Comparison of ENCODE assay signal across 15 cellular contexts in genomic region chr7:138961159-138961558, GRCh38. TPM values are rescaled to one million over a fixed set of nuclear protein-coding genes. Genes with fewer than 3 reads are reported as not detected.
A peak's percentile ranks its signal among the peaks of the same experiment; 100 is the strongest.
DNase-seq lines count a peak whose midpoint lies in the region; ATAC-seq, FAIRE-seq and TF ChIP-seq lines count a peak whose summit lies in the region.
"Had no signal": no experiment of that assay in that cellular context is flagged by ENCODE, and none has a peak within 500 bp of the region (broad histone marks: within the 10 kb centered on the region; RNA-seq: fewer than 3 reads in every experiment).

No MANE protein-coding gene starts in this region.

- FAIRE-seq in K562 (lab: Jason Lieb, UNC) = no peak

- H3K4me1 ChIP-seq in HEK293 (ENCODE audit: control insufficient read depth, insufficient read depth, low read length) (0 out of 2 replicates have a peak, but pooled peaks cover 4% of the 10 kb centered on the region), K562 (replicated peaks in 1 of 2; ENCODE audit: control insufficient read depth in 2 of 2, insufficient read depth in 2 of 2, low read length in 2 of 2) (no peaks in the 10 kb centered on the region)
- H3K4me1 ChIP-seq: BE2C, breast epithelium had no signal

- no peaks in the 10 kb centered on the region for H4K20me1 ChIP-seq in K562 (replicated peaks; ENCODE audit: control insufficient read depth, insufficient read depth, low read length)

- H3K9me3 ChIP-seq in HEK293 (ENCODE audit: control insufficient read depth, insufficient read depth, low read depth, low read length) (no peaks in the 10 kb centered on the region), K562 (replicated peaks; ENCODE audit: control insufficient read depth, insufficient read depth, low read depth, low read length) (no peaks in the 10 kb centered on the region)
- H3K9me3 ChIP-seq: BE2C, breast epithelium, Peyer's patch had no signal

- ATAC-seq in K562 (no peak), GM21526 (IDR thresholded peaks at IDR 0.05; ENCODE audit: low FRiP score, unreplicated experiment) (no peak)
- ATAC-seq: stimulated activated memory B cell treated with anti-CD40 and anti-IgM and Interleukin-4, amounts not matched to agents 10 μg/mL and 1 μg/mL and 100 μg/mL, for 72 hours had no signal

- no peak for DNase-seq in K562 (ENCODE audit: extremely low read depth in 1 of 4, low spot score in 3 of 4)
- peak; percentile 37 for DNase-seq in iris pigment epithelial cell (ENCODE audit: low read depth)
- DNase-seq in renal cortical epithelial cell (ENCODE audit: low read depth) = peak; percentile 38
- no peak for DNase-seq in NOMO-1 (lab: John Stamatoyannopoulos, UW; ENCODE audit: unreplicated experiment in 2 of 2)
- DNase-seq in occipital lobe (lab: John Stamatoyannopoulos, UW) = no peak
- no peak for DNase-seq in NCI-H2196 (lab: John Stamatoyannopoulos, UW; ENCODE audit: unreplicated experiment)
- DNase-seq: activated B cell treated with CpG ODN at 0.5 μM for 24 hours, BE2C, kidney glomerular epithelial cell, NCI-H1694 treated with DMSO at 0.1 percent for 48 hours had no signal

- under 1% methylated on average over 8 of the region's 8 CpGs for WGBS in K562 (ENCODE audit: insufficient coverage, low coverage, missing lambda C conversion rate)

- in situ Hi-C loops in K562 (cut with MboI) = no loop called here

- TF ChIP-seq CTCF in HEK293 (tag by site-specific recombination; IDR thresholded peaks at IDR 0.05) (no peak), K562 (IDR thresholded peaks at IDR 0.05 in 2 of 3, conservative IDR thresholded peaks at IDR 0.05 in 1 of 3; ENCODE audit: insufficient read depth in 2 of 3, low read depth in 1 of 3, low read length in 3 of 3) (no peak)

- TF ChIP-seq EP300 in K562 (IDR thresholded peaks at IDR 0.05; ENCODE audit: low read length) = no peak

- H3K79me2 ChIP-seq in K562 (ENCODE audit: control insufficient read depth, insufficient read depth, low read length) = no peaks in the 10 kb centered on the region

- CTCF ChIA-PET in HEK293 (lab: Yijun Ruan, JAX) = no interaction called here
- CTCF ChIA-PET in K562 (lab: Yijun Ruan, JAX; ENCODE audit: low intra/inter-chr PET ratio) = no interaction called here

- peaks cover 66 to 72% of the 10 kb centered on the region in 2 experiments for H3K27me3 ChIP-seq in K562 (ENCODE audit: control insufficient read depth in 2 of 2, insufficient read depth in 2 of 2, low read length in 2 of 2)
- H3K27me3 ChIP-seq: BE2C, breast epithelium, Peyer's patch had no signal

- BruUV-seq in K562 (replicated peaks; lab: Mats Ljungman, UMichigan) = no TSS peak

- POLR2A ChIA-PET in HEK293 (lab: Yijun Ruan, JAX) (no interaction called here), K562 (lab: Yijun Ruan, JAX) (no interaction called here)

- no peak for TF ChIP-seq RAD21 in K562 (CRISPR knock-in tag; conservative IDR thresholded peaks at IDR 0.05 in 1 of 2, IDR thresholded peaks at IDR 0.05 in 1 of 2)

- H3K4me3 ChIP-seq in HEK293 (ENCODE audit: low read depth, low read length) = no peak overlapping the region
- no peak overlapping the region for H3K4me3 ChIP-seq in K562
- H3K4me3 ChIP-seq: breast epithelium had no signal

- intact Hi-C loops in K562 (cut with micrococcal nuclease) = no loop called here

- H3K9ac ChIP-seq in K562 (ENCODE audit: insufficient read depth in 1 of 2, low read depth in 2 of 2, low read length in 2 of 2) = no peak overlapping the region

- H3K36me3 ChIP-seq in HEK293 (ENCODE audit: control insufficient read depth in 2 of 2, insufficient read depth in 1 of 2, low read length in 2 of 2) (no peaks in the 10 kb centered on the region), K562 (ENCODE audit: control insufficient read depth, insufficient read depth, low read length) (no peaks in the 10 kb centered on the region)
- H3K36me3 ChIP-seq: BE2C, breast epithelium, Peyer's patch had no signal

- no peak overlapping the region for H2AFZ ChIP-seq in K562 (ENCODE audit: low read depth, low read length)

- no peak overlapping the region for H3K27ac ChIP-seq in HEK293 (ENCODE audit: extremely low read depth, low read depth, low read length)
- no peak overlapping the region for H3K27ac ChIP-seq in K562 (ENCODE audit: extremely low read depth, low read depth, low read length)
- H3K27ac ChIP-seq: breast epithelium had no signal

- H3K4me2 ChIP-seq in K562 (ENCODE audit: insufficient read depth, low read length) = no peak overlapping the region

- TF ChIP-seq POLR2A in K562 (conservative IDR thresholded peaks at IDR 0.05) = no peak

- no peaks in the 10 kb centered on the region for H3K9me1 ChIP-seq in K562 (ENCODE audit: control insufficient read depth, insufficient read depth, low read length)

TF ChIP-seq in HEK293, 187 proteins besides CTCF, POLR2A, EP300 and RAD21:
- TF ChIP-seq GLIS1 (tag by site-specific recombination; IDR thresholded peaks at IDR 0.05) = peak; percentile 77
- no peak for TF ChIP-seq ZNF76 (tag by site-specific recombination; IDR thresholded peaks at IDR 0.05; ENCODE audit: borderline replicate concordance, low read depth)

TF ChIP-seq in K562, 482 proteins besides CTCF, POLR2A, EP300 and RAD21:
- TF ChIP-seq ATF2 (CRISPR knock-in tag; IDR thresholded peaks at IDR 0.05) = 0 out of 2 replicates have a peak, but pooled peaks have one; percentile 33
- TF ChIP-seq, protein P1, sequence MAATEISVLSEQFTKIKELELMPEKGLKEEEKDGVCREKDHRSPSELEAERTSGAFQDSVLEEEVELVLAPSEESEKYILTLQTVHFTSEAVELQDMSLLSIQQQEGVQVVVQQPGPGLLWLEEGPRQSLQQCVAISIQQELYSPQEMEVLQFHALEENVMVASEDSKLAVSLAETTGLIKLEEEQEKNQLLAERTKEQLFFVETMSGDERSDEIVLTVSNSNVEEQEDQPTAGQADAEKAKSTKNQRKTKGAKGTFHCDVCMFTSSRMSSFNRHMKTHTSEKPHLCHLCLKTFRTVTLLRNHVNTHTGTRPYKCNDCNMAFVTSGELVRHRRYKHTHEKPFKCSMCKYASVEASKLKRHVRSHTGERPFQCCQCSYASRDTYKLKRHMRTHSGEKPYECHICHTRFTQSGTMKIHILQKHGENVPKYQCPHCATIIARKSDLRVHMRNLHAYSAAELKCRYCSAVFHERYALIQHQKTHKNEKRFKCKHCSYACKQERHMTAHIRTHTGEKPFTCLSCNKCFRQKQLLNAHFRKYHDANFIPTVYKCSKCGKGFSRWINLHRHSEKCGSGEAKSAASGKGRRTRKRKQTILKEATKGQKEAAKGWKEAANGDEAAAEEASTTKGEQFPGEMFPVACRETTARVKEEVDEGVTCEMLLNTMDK (IDR thresholded peaks at IDR 0.05; ENCODE audit: borderline replicate concordance, insufficient read depth, low read depth, low read length, poor library complexity, severe bottlenecking) = no peak
TF ChIP-seq in K562: peak in this region for 1.

RNA-seq across cellular contexts. Expression of gene KIAA1549, which starts 20.0 kb away (rescaled TPM):
- total RNA-seq in K562 (2011; cell fraction: chromatin; rRNA removed; ENCODE audit: low replicate concordance) = 1.3 and 1.6 TPM in 2 replicates
- total RNA-seq in K562 (2011; cell fraction: nucleolus; rRNA removed) = 0.53 and 0.67 TPM in 2 replicates
- total RNA-seq in K562 (2011; cell fraction: nucleoplasm; rRNA removed) = 0.88 and 1.8 TPM in 2 replicates
- 0.04 and 0.09 TPM in 2 replicates for total RNA-seq in K562 (2014; rRNA removed)
- 0.07 and 0.10 TPM in 2 replicates for total RNA-seq in K562 (2014; rRNA removed; fragmentation: Illumina TruSeq; extraction: Trizol)
- 0.04 TPM in 2 replicates for total RNA-seq in K562 (2015; rRNA removed; fragmentation: Illumina TruSeq; extraction: Trizol)
- total RNA-seq in K562 (2021) = 0.25 and 0.29 TPM in 2 replicates
- 0.17 and 0.24 TPM in 2 replicates for polyA plus RNA-seq in K562 (2011; rRNA removed)
- 0.27 and 0.29 TPM in 2 replicates for polyA plus RNA-seq in K562 (2011; cell fraction: cytosol; rRNA removed)
- 0.48 and 0.78 TPM in 2 replicates for polyA plus RNA-seq in K562 (2011; cell fraction: nucleus; rRNA removed)
- polyA plus RNA-seq in K562 (2012) = 0.17 and 0.24 TPM in 2 replicates
- polyA plus RNA-seq in K562 (2014; fragmentation: Illumina TruSeq; extraction: Trizol) = 0.16 and 0.24 TPM in 2 replicates
- under 1 TPM; 0.01 TPM for polyA plus RNA-seq in K562 (2014; fragmentation: Nextera tagmentation; extraction: Ambion mirVana)
- 0.04 and 0.05 TPM in 2 replicates for polyA plus RNA-seq in K562 (2014; rRNA removed)
- polyA minus RNA-seq in K562 (2011; rRNA and poly(A)+ RNA removed) = 0.39 and 0.48 TPM in 2 replicates
- 0.10 and 0.55 TPM in 2 replicates for polyA minus RNA-seq in K562 (2011; cell fraction: cytosol; rRNA and poly(A)+ RNA removed)
- polyA minus RNA-seq in K562 (2011; cell fraction: nucleus; rRNA and poly(A)+ RNA removed) = 0.67 TPM in 2 replicates
- total RNA-seq in renal cortical epithelial cell = 1.0 and 10.1 TPM in 2 replicates
- total RNA-seq in occipital lobe = 28.4 TPM

Comparison
In these comparisons a context has a peak if more than half of its experiments do, and no peak if none do; other contexts are left out.
1. DNase-seq: peak in iris pigment epithelial cell (single experiment) and renal cortical epithelial cell (single experiment); none in K562 (0 of 4), NOMO-1 (0 of 2), occipital lobe (single experiment) and NCI-H2196 (single experiment).
2. Of the 44 proteins assayed by ChIP-seq in both K562 and HEK293: peak only in K562: ATF2; only in HEK293: none; in both: none; in neither: 43.